In the genomic region with DNA sequence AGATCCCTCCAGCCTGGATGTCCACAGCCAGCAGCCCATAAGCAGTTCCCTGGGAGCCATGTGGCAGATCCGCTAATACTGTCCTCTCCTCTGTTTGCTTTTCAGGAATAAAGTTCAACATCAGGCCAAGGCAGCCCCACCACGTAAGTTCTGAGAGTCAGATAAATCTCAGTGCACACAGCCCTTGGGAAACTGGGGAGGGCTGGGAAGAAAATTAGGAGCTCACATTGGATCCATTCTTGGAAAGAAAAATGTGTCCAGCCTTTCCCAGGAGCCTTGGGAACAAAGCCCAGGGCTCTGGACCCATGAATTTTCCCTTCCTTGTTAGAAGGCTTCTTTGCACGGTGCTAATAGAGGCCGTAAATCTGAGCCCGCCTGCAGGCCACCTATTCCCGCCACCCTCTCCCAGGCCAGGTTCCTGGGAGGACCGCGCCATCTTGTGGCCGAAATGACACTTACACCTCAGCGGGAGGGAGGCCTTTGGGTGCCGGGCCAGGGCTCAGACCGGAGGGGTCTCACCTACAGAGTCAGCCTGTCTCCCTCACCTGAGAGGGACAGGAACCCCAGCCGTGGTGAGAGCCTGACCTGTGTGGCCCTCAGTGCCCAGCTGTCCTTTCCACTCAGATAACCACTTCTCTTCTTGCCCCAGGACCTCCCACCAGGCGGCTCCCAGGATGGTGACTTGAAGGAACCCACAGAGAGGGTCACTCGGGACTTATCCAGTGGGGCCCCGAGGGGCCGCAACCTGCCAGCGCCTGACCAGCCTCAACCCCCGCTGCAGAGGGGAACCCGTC, we compare ENCODE assay signal across 9 cellular contexts. TPM values are rescaled to one million over a fixed set of nuclear protein-coding genes. Genes with fewer than 3 reads are reported as not detected.
A peak's percentile ranks its signal among the peaks of the same experiment; 100 is the strongest.
DNase-seq lines count a peak whose midpoint lies in the region; ATAC-seq and TF ChIP-seq lines count a peak whose summit lies in the region.
"Had no signal": no experiment of that assay in that cellular context is flagged by ENCODE, and none has a peak within 500 bp of the region (broad histone marks: within the 10 kb centered on the region; RNA-seq: fewer than 3 reads in every experiment).

No MANE protein-coding gene starts in this region.

- H3K27ac ChIP-seq in CD8-positive, alpha-beta T cell (ENCODE audit: low read depth, low read length), result no peak overlapping the region
- H3K27ac ChIP-seq in liver (ENCODE audit: low read depth in 1 of 2, low read length in 2 of 2), result no peak overlapping the region

- peak; percentile 46 for ATAC-seq in CD8-positive, alpha-beta T cell
- peak; percentile 78 for ATAC-seq in activated CD4-positive, alpha-beta T cell treated with anti-CD3 and anti-CD28 coated beads for 36 hours
- no peak for ATAC-seq in GM21825 (IDR thresholded peaks at IDR 0.05; ENCODE audit: unreplicated experiment)

- POLR2A ChIA-PET in CD8-positive, alpha-beta T cell (lab: Charles Lee), result no interaction called here
- POLR2A ChIA-PET in HEK293T (lab: Yijun Ruan, JAX), result no interaction called here
- POLR2A ChIA-PET in activated CD4-positive, alpha-beta T cell treated with anti-CD3 and anti-CD28 coated beads for 36 hours (lab: Charles Lee), result no interaction called here

- H3K36me3 Mint-ChIP-seq in CD8-positive, alpha-beta T cell, result no peaks in the 10 kb centered on the region
- no peaks in the 10 kb centered on the region for H3K36me3 Mint-ChIP-seq in activated CD4-positive, alpha-beta T cell treated with anti-CD3 and anti-CD28 coated beads for 36 hours (ENCODE audit: low read depth)
- H3K36me3 Mint-ChIP-seq in chondrocyte (ENCODE audit: low read depth), result no peaks in the 10 kb centered on the region

- peak; percentile 47 for TF ChIP-seq CTCF in CD8-positive, alpha-beta T cell (IDR thresholded peaks at IDR 0.05)
- TF ChIP-seq CTCF in chondrocyte (IDR thresholded peaks at IDR 0.05) (peak; percentile 94), liver (IDR thresholded peaks at IDR 0.05; ENCODE audit: low read depth, low read length, missing input control) (peak; percentile 89)

- TF ChIP-seq RAD21 in liver (IDR thresholded peaks at IDR 0.05), result peak; percentile 96 to 97

- H3K9me3 Mint-ChIP-seq in CD8-positive, alpha-beta T cell, result no peaks in the 10 kb centered on the region
- H3K9me3 Mint-ChIP-seq in activated CD4-positive, alpha-beta T cell treated with anti-CD3 and anti-CD28 coated beads for 36 hours (ENCODE audit: low read depth), result no peaks in the 10 kb centered on the region
- H3K9me3 Mint-ChIP-seq in chondrocyte (ENCODE audit: low read depth), result no peaks in the 10 kb centered on the region
- H3K9me3 Mint-ChIP-seq: stimulated activated naive CD8-positive, alpha-beta T cell treated with anti-CD3 and anti-CD28 coated beads, Interleukin-15, Interleukin-2, amounts not matched to agents 100 ng/mL and 50 ng/mL, for 24 hours had no signal

- H3K36me3 ChIP-seq in CD8-positive, alpha-beta T cell (ENCODE audit: insufficient read depth, low read length), result no peaks in the 10 kb centered on the region
- H3K36me3 ChIP-seq in liver (ENCODE audit: control insufficient read depth in 4 of 4, insufficient read depth in 3 of 4, low read depth in 1 of 4, low read length in 3 of 4), result no peaks in the 10 kb centered on the region

- no peak overlapping the region for H3K4me3 ChIP-seq in CD8-positive, alpha-beta T cell (ENCODE audit: low read depth, low read length)
- H3K4me3 ChIP-seq in liver (ENCODE audit: low read depth in 1 of 3, low read length in 3 of 3), result no peak overlapping the region

- peaks cover 4% of the 10 kb centered on the region for H3K27me3 ChIP-seq in CD8-positive, alpha-beta T cell (ENCODE audit: insufficient read depth, low read length)
- H3K27me3 ChIP-seq in liver (ENCODE audit: control insufficient read depth in 4 of 4, insufficient read depth in 4 of 4, low read length in 3 of 4), result no peaks in the 10 kb centered on the region

- no peak overlapping the region for H3K4me3 Mint-ChIP-seq in CD8-positive, alpha-beta T cell
- no peak overlapping the region for H3K4me3 Mint-ChIP-seq in activated CD4-positive, alpha-beta T cell treated with anti-CD3 and anti-CD28 coated beads for 36 hours
- H3K4me3 Mint-ChIP-seq in chondrocyte (ENCODE audit: unreplicated experiment), result no peak overlapping the region
- H3K4me3 Mint-ChIP-seq: stimulated activated naive CD8-positive, alpha-beta T cell treated with anti-CD3 and anti-CD28 coated beads, Interleukin-15, Interleukin-2, amounts not matched to agents 100 ng/mL and 50 ng/mL, for 24 hours had no signal

- H3K9me3 ChIP-seq in CD8-positive, alpha-beta T cell (ENCODE audit: low read length), result no peaks in the 10 kb centered on the region
- H3K9me3 ChIP-seq in liver (ENCODE audit: control insufficient read depth in 4 of 4, low read length in 3 of 4), result no peaks in the 10 kb centered on the region

- peak; percentile 35 to 71 (median 53) for DNase-seq in CD8-positive, alpha-beta T cell
- peak; percentile 81 for DNase-seq in HEK293T (ENCODE audit: extremely low spot score)
- DNase-seq in NCI-H460 (ENCODE audit: extremely low read depth, low read depth), result peak; percentile 54
- DNase-seq in activated CD4-positive, alpha-beta T cell treated with anti-CD3 and anti-CD28 coated beads for 36 hours, result peak; percentile 86
- DNase-seq in chondrocyte (ENCODE audit: low spot score), result no peak
- peak; percentile 37 to 42 (median 41) for DNase-seq in stimulated activated CD4-positive, alpha-beta T cell treated with anti-CD3 and anti-CD28 coated beads, TNF-alpha, amount 100 ng/mL, for 4 hours (ENCODE audit: low read depth in 3 of 3)

- H3K27ac Mint-ChIP-seq in CD8-positive, alpha-beta T cell, result no peak overlapping the region
- H3K27ac Mint-ChIP-seq in activated CD4-positive, alpha-beta T cell treated with anti-CD3 and anti-CD28 coated beads for 36 hours, result no peak overlapping the region
- H3K27ac Mint-ChIP-seq in chondrocyte (ENCODE audit: unreplicated experiment), result no peak overlapping the region
- H3K27ac Mint-ChIP-seq: stimulated activated naive CD8-positive, alpha-beta T cell treated with anti-CD3 and anti-CD28 coated beads, Interleukin-15, Interleukin-2, amounts not matched to agents 100 ng/mL and 50 ng/mL, for 24 hours had no signal

- CTCF ChIA-PET in CD8-positive, alpha-beta T cell (lab: Charles Lee), result interaction anchor here (1.0 to 3.8 kb wide), 8 partner anchors 16 to 536 kb away, joined by 3 to 22 read pairs (median 4); no protein-coding TSS in a partner anchor
- CTCF ChIA-PET in HEK293T (lab: Yijun Ruan, JAX), result interaction anchor here (0.6 to 2.9 kb wide), 6 partner anchors 32 to 988 kb away, joined by 3 to 18 read pairs (median 3); no protein-coding TSS in a partner anchor
- CTCF ChIA-PET in activated CD4-positive, alpha-beta T cell treated with anti-CD3 and anti-CD28 coated beads for 36 hours (lab: Charles Lee), result interaction anchor here (0.7 to 2.5 kb wide), 8 partner anchors 8 to 458 kb away, joined by 3 to 12 read pairs (median 6); no protein-coding TSS in a partner anchor

- no peaks in the 10 kb centered on the region for H3K4me1 ChIP-seq in CD8-positive, alpha-beta T cell (ENCODE audit: insufficient read depth, low read length)
- H3K4me1 ChIP-seq in liver (ENCODE audit: control insufficient read depth in 4 of 4, insufficient read depth in 4 of 4, low read length in 3 of 4), result peaks cover 0 to 4% (median 3%) of the 10 kb centered on the region in 4 donors

- no peaks in the 10 kb centered on the region for H3K4me1 Mint-ChIP-seq in CD8-positive, alpha-beta T cell (ENCODE audit: low read depth)
- no peaks in the 10 kb centered on the region for H3K4me1 Mint-ChIP-seq in activated CD4-positive, alpha-beta T cell treated with anti-CD3 and anti-CD28 coated beads for 36 hours
- no peaks in the 10 kb centered on the region for H3K4me1 Mint-ChIP-seq in chondrocyte (ENCODE audit: low read depth)

- intact Hi-C loops in CD8-positive, alpha-beta T cell (cut with DNase I, micrococcal nuclease), result loop anchor here (1.0 to 5.0 kb wide), 4 partner anchors 341 to 534 kb away; no protein-coding TSS in a partner anchor
- intact Hi-C loops in activated CD4-positive, alpha-beta T cell treated with anti-CD3 and anti-CD28 coated beads for 36 hours (cut with DNase I, micrococcal nuclease), result loop anchor here (1.0 to 5.0 kb wide), 4 partner anchors 51 to 534 kb away; no protein-coding TSS in a partner anchor

- H3K27me3 Mint-ChIP-seq in CD8-positive, alpha-beta T cell (ENCODE audit: low read depth), result peaks cover 18% of the 10 kb centered on the region
- peaks cover 12% of the 10 kb centered on the region for H3K27me3 Mint-ChIP-seq in activated CD4-positive, alpha-beta T cell treated with anti-CD3 and anti-CD28 coated beads for 36 hours
- peaks cover 23% of the 10 kb centered on the region for H3K27me3 Mint-ChIP-seq in chondrocyte (ENCODE audit: low read depth)

- 22% methylated on average over 20 of the region's 20 CpGs for WGBS in liver

- no peak overlapping the region for H3K9ac ChIP-seq in liver (ENCODE audit: low read depth in 1 of 2, low read length in 2 of 2)

TF ChIP-seq in HEK293T, 16 proteins besides CTCF, POLR2A, EP300 and RAD21 (continues in another document):
- TF ChIP-seq CTBP1 (IDR thresholded peaks at IDR 0.05; ENCODE audit: borderline replicate concordance), result no peak
- TF ChIP-seq HDGF (IDR thresholded peaks at IDR 0.05; ENCODE audit: borderline replicate concordance), result no peak
- TF ChIP-seq ELF4 (IDR thresholded peaks at IDR 0.05), result no peak
- TF ChIP-seq L3MBTL2 (conservative IDR thresholded peaks at IDR 0.05), result no peak
- TF ChIP-seq SUZ12 (IDR thresholded peaks at IDR 0.05), result no peak

TF ChIP-seq in liver, 16 proteins besides CTCF, POLR2A, EP300 and RAD21 (continues in another document):
- TF ChIP-seq HNF4G (IDR thresholded peaks at IDR 0.05), result no peak
- TF ChIP-seq RXRA (IDR thresholded peaks at IDR 0.05), result no peak
- TF ChIP-seq NR2F2 (IDR thresholded peaks at IDR 0.05), result no peak
- no peak for TF ChIP-seq TAF1 (conservative IDR thresholded peaks at IDR 0.05)
- TF ChIP-seq MAX (IDR thresholded peaks at IDR 0.05), result no peak
- no peak for TF ChIP-seq GABPA (IDR thresholded peaks at IDR 0.05 in 1 of 2, conservative IDR thresholded peaks at IDR 0.05 in 1 of 2)
- TF ChIP-seq EGR1 (IDR thresholded peaks at IDR 0.05; ENCODE audit: low read depth in 2 of 2), result no peak

RNA-seq across cellular contexts. Expression of gene KCTD15, which starts 25.2 kb away (rescaled TPM):
- total RNA-seq in CD8-positive, alpha-beta T cell, result under 1 TPM; 0.14 to 0.27 TPM
- total RNA-seq in NCI-H460 (2014; rRNA removed; shearing (Covaris generic)), result 28.0 and 29.6 TPM in 2 replicates
- 61.0 and 72.2 TPM in 2 replicates for polyA plus RNA-seq in NCI-H460 (2014; cell fraction: nucleus; rRNA removed)
- 1 to 10 TPM; 8.7 to 9.6 TPM for total RNA-seq in activated CD4-positive, alpha-beta T cell treated with anti-CD3 and anti-CD28 coated beads for 36 hours
- total RNA-seq in chondrocyte (48.1 to 64.2 TPM (median 60.7 TPM) in 3 replicates), liver (10 to 100 TPM; 10.9 to 13.8 TPM)
- polyA plus RNA-seq in liver, result 1 to 10 TPM in 1 of 2 donors, under 1 TPM in 1; 0.89 to 5.3 TPM

Comparison
In these comparisons a context has a peak if more than half of its experiments do, and no peak if none do; other contexts are left out.
1. RNA of gene KCTD15, which starts 25.2 kb away (total RNA-seq): 48.1 to 64.2 TPM in chondrocyte, 28.0 to 29.6 TPM in NCI-H460, 10.9 to 13.8 TPM in liver and 8.7 to 9.6 TPM in activated CD4-positive, alpha-beta T cell treated with anti-CD3 and anti-CD28 coated beads for 36 hours; 0.14 to 0.27 TPM in CD8-positive, alpha-beta T cell; every median in the first group is over 4 times any median in the second.
2. Peak in every context shown above with its lines, with median percentiles within 50 percentile points of each other: CTCF ChIP-seq.